In genomic region chr4:169774466-169775445, GRCh38 we compare ENCODE assay signal across 8 cellular contexts. TPM values are rescaled to one million over a fixed set of nuclear protein-coding genes. Genes with fewer than 3 reads are reported as not detected.
DNase-seq lines count a peak whose midpoint lies in the region; ATAC-seq and TF ChIP-seq lines count a peak whose summit lies in the region.

No MANE protein-coding gene starts in this region.

- TF ChIP-seq CTCF in HFF-Myc (IDR thresholded peaks at IDR 0.05; ENCODE audit: low read depth, low read length, missing control alignments) (peak; percentile 42), hepatocyte (IDR thresholded peaks at IDR 0.05; ENCODE audit: poor library complexity) (peak; percentile 6), ascending aorta (IDR thresholded peaks at IDR 0.05) (peak in 1 of 3 experiments; percentile 19), colonic mucosa (IDR thresholded peaks at IDR 0.05) (no peak)

- H3K9me3 ChIP-seq in hepatocyte (ENCODE audit: low read depth) (no peaks in the 10 kb centered on the region), ascending aorta (peaks cover 0 to 3% of the 10 kb centered on the region in 2 donors), colonic mucosa (no peaks in the 10 kb centered on the region)

- H3K27me3 ChIP-seq in hepatocyte, result no peaks in the 10 kb centered on the region
- H3K27me3 ChIP-seq in ascending aorta, result no peaks in the 10 kb centered on the region
- no peaks in the 10 kb centered on the region for H3K27me3 ChIP-seq in colonic mucosa

- DNase-seq in HFF-Myc (ENCODE audit: extremely low read depth, low read depth) (no peak), hepatocyte (ENCODE audit: low spot score) (peak; percentile 8), NCI-H446 (lab: John Stamatoyannopoulos, UW) (no peak), ascending aorta (ENCODE audit: low spot score in 2 of 2) (no peak), colonic mucosa (no peak)
- DNase-seq in activated naive CD4-positive, alpha-beta T cell treated with Interleukin-2 at 50 U/mL for 16 hours, result peak; percentile 16
- DNase-seq in stimulated activated CD8-positive, alpha-beta memory T cell treated with anti-CD3 and anti-CD28 coated beads, Interleukin-12 subunit alpha, Interleukin-12 subunit beta, amount 100 ng/mL, for 4 hours (ENCODE audit: low read depth), result peak; percentile 15

- no peaks in the 10 kb centered on the region for H4K20me1 ChIP-seq in hepatocyte (ENCODE audit: insufficient read depth, poor library complexity, severe bottlenecking)

- intact Hi-C loops in ascending aorta (cut with DNase I) (no loop called here), colonic mucosa (cut with DNase I) (no loop called here)

- peak overlapping the region; percentile 62 for H3K4me2 ChIP-seq in hepatocyte

- no peaks in the 10 kb centered on the region for H3K79me2 ChIP-seq in hepatocyte

- no peak overlapping the region for H3K9ac ChIP-seq in colonic mucosa (ENCODE audit: low read depth in 2 of 2, low read length in 2 of 2)

- no peaks in the 10 kb centered on the region for H3K36me3 ChIP-seq in hepatocyte (replicated peaks; ENCODE audit: insufficient read depth, low read depth)
- H3K36me3 ChIP-seq in ascending aorta, result no peaks in the 10 kb centered on the region
- no peaks in the 10 kb centered on the region for H3K36me3 ChIP-seq in colonic mucosa

- no peak overlapping the region for H2AFZ ChIP-seq in hepatocyte

- H3K4me1 ChIP-seq in hepatocyte (ENCODE audit: insufficient read depth), result peaks cover 6% of the 10 kb centered on the region
- no peaks in the 10 kb centered on the region for H3K4me1 ChIP-seq in ascending aorta
- H3K4me1 ChIP-seq in colonic mucosa, result no peaks in the 10 kb centered on the region

- no peaks in the 10 kb centered on the region for H3K9me2 ChIP-seq in hepatocyte (replicated peaks; ENCODE audit: insufficient read depth)

- no peak for ATAC-seq in HG02610 (IDR thresholded peaks at IDR 0.05; ENCODE audit: unreplicated experiment)

- 71% methylated on average over 50 of the region's 58 CpGs for WGBS in hepatocyte (ENCODE audit: low lambda C conversion rate, missing lambda C conversion rate)

- H3K27ac ChIP-seq in hepatocyte (no peak overlapping the region), ascending aorta (no peak overlapping the region), colonic mucosa (no peak overlapping the region)

- H3K4me3 ChIP-seq in HFF-Myc (replicated peaks; ENCODE audit: low read depth, low read length), result no peak overlapping the region
- H3K4me3 ChIP-seq in hepatocyte, result no peak overlapping the region
- peak overlapping the region in 1 of 2 donors; percentile 26 for H3K4me3 ChIP-seq in ascending aorta
- no peak overlapping the region for H3K4me3 ChIP-seq in colonic mucosa

RNA-seq across cellular contexts. Expression of gene HPF1, which starts 17.0 kb away (rescaled TPM):
- total RNA-seq in hepatocyte, result 19.7 and 29.0 TPM in 2 replicates
- polyA plus RNA-seq in hepatocyte, result 21.8 and 25.7 TPM in 2 replicates
- total RNA-seq in ascending aorta, result 0.53 TPM
- 10 to 100 TPM; 11.7 to 23.6 TPM for total RNA-seq in colonic mucosa

Comparison
In these comparisons a context has a peak if more than half of its experiments do, and no peak if none do; other contexts are left out.
1. DNase-seq: peak in activated naive CD4-positive, alpha-beta T cell treated with Interleukin-2 at 50 U/mL for 16 hours (single experiment), hepatocyte (single experiment) and stimulated activated CD8-positive, alpha-beta memory T cell treated with anti-CD3 and anti-CD28 coated beads, Interleukin-12 subunit alpha, Interleukin-12 subunit beta, amount 100 ng/mL, for 4 hours (single experiment); none in HFF-Myc (single experiment), NCI-H446 (0 of 2), ascending aorta (0 of 2) and colonic mucosa (single experiment).